In genomic region chr2:232632229-232632903, GRCh38 we compare ENCODE assay signal across 9 cellular contexts. TPM values are rescaled to one million over a fixed set of nuclear protein-coding genes. Genes with fewer than 3 reads are reported as not detected.
DNase-seq lines count a peak whose midpoint lies in the region; ATAC-seq and TF ChIP-seq lines count a peak whose summit lies in the region.
"Had no signal": no experiment of that assay in that cellular context is flagged by ENCODE, and none has a peak within 500 bp of the region (broad histone marks: within the 10 kb centered on the region; RNA-seq: fewer than 3 reads in every experiment).

No MANE protein-coding gene starts in this region.

- no peak overlapping the region for H2BK120ac ChIP-seq in mesendoderm (ENCODE audit: low read depth, low read length)

- no peak for TF ChIP-seq EP300 in transverse colon (IDR thresholded peaks at IDR 0.05; ENCODE audit: low read depth)

- H3K36me3 Mint-ChIP-seq in activated naive CD8-positive, alpha-beta T cell = no peaks in the 10 kb centered on the region
- H3K36me3 Mint-ChIP-seq in activated naive CD8-positive, alpha-beta T cell treated with anti-CD3 and anti-CD28 coated beads, Interleukin-2, amount 50 U/mL, for 24 hours (ENCODE audit: low read depth) = no peaks in the 10 kb centered on the region

- whole genome bisulfite sequencing in mesendoderm (ENCODE audit: extremely low coverage, insufficient coverage, low lambda C conversion rate) = no CpG with 5 or more reads among the region's 19 CpGs
- 37 to 43% methylated on average over 9 to 19 of the region's 19 CpGs for WGBS in transverse colon (ENCODE audit: low coverage in 1 of 2), 2 donors

- peak overlapping the region; percentile 60 for H3K4me3 ChIP-seq in brain microvascular endothelial cell (ENCODE audit: low read depth, low read length)
- no peak overlapping the region for H3K4me3 ChIP-seq in mesendoderm (ENCODE audit: low read length)
- H3K4me3 ChIP-seq in transverse colon = peak overlapping the region; percentile 17 to 52 (median 38)

- no peak overlapping the region for H3K56ac ChIP-seq in mesendoderm (ENCODE audit: low read length)

- H3K9me3 ChIP-seq in transverse colon = no peaks in the 10 kb centered on the region

- H2AK5ac ChIP-seq in mesendoderm (ENCODE audit: low read length) = no peak overlapping the region

- H4K5ac ChIP-seq in mesendoderm (ENCODE audit: low read length) = no peak overlapping the region

- no peak overlapping the region for H3K27ac ChIP-seq in brain microvascular endothelial cell
- no peak overlapping the region for H3K27ac ChIP-seq in mesendoderm (ENCODE audit: low read depth, low read length)
- H3K27ac ChIP-seq in transverse colon = peak overlapping the region; percentile 45 to 80 (median 62)

- H3K36me3 ChIP-seq in brain microvascular endothelial cell (replicated peaks) (no peaks in the 10 kb centered on the region), mesendoderm (ENCODE audit: control insufficient read depth, insufficient read depth, low read length) (no peaks in the 10 kb centered on the region), transverse colon (no peaks in the 10 kb centered on the region)

- H3K23ac ChIP-seq in mesendoderm (ENCODE audit: low read length) = no peak overlapping the region

- H3K4me1 Mint-ChIP-seq in activated naive CD8-positive, alpha-beta T cell (ENCODE audit: low read depth) = peaks cover 15% of the 10 kb centered on the region
- H3K4me1 Mint-ChIP-seq in activated naive CD8-positive, alpha-beta T cell treated with anti-CD3 and anti-CD28 coated beads, Interleukin-2, amount 50 U/mL, for 24 hours = peaks cover 3% of the 10 kb centered on the region

- in situ Hi-C loops in brain microvascular endothelial cell (cut with HindIII; ENCODE audit: low pct_ligation_motif_present, low sequenced_read_pairs) = no loop called here
- in situ Hi-C loops in transverse colon (cut with MboI; ENCODE audit: low pct_ligation_motif_present in 1 of 4, low pct_unique_long_range_greater_than_20kb in 1 of 4, low sequenced_read_pairs in 3 of 4) = no loop called here

- H3K27ac Mint-ChIP-seq in activated naive CD8-positive, alpha-beta T cell = no peak overlapping the region
- H3K27ac Mint-ChIP-seq in activated naive CD8-positive, alpha-beta T cell treated with anti-CD3 and anti-CD28 coated beads, Interleukin-2, amount 50 U/mL, for 24 hours = no peak overlapping the region

- intact Hi-C loops in transverse colon (cut with DNase I; ENCODE audit: low total_unique reads) = no loop called here

- TF ChIP-seq CTCF in brain microvascular endothelial cell (IDR thresholded peaks at IDR 0.05; ENCODE audit: low read depth, low read length, missing control alignments) = no peak
- no peak for TF ChIP-seq CTCF in transverse colon (IDR thresholded peaks at IDR 0.05)

- peak overlapping the region; percentile 52 for H3K4me3 Mint-ChIP-seq in activated naive CD8-positive, alpha-beta T cell
- H3K4me3 Mint-ChIP-seq in activated naive CD8-positive, alpha-beta T cell treated with anti-CD3 and anti-CD28 coated beads, Interleukin-2, amount 50 U/mL, for 24 hours = no peak overlapping the region

- H3K4ac ChIP-seq in mesendoderm (ENCODE audit: low read depth, low read length) = no peak overlapping the region

- peak overlapping the region; percentile 47 for H3K9ac ChIP-seq in mesendoderm (ENCODE audit: low read length)

- no peaks in the 10 kb centered on the region for H3K79me2 ChIP-seq in mesendoderm (ENCODE audit: control insufficient read depth, insufficient read depth, low read length)

- no peak for DNase-seq in activated naive CD8-positive, alpha-beta T cell treated with anti-CD3 and anti-CD28 coated beads, Interleukin-2, amount 50 U/mL, for 24 hours
- DNase-seq in brain microvascular endothelial cell (no peak), mesendoderm (peak; percentile 19), transverse colon (no peak), GF-D8 (lab: John Stamatoyannopoulos, UW) (no peak), DMS 273 treated with DMSO at 0.1 percent for 48 hours (lab: John Stamatoyannopoulos, UW) (no peak)
- DNase-seq: stimulated activated CD4-positive, alpha-beta T cell treated with anti-CD3 and anti-CD28 coated beads, Interleukin-2, amount 100 ng/mL, for 48 hours had no signal

- ATAC-seq in activated naive CD8-positive, alpha-beta T cell treated with anti-CD3 and anti-CD28 coated beads, Interleukin-2, amount 50 U/mL, for 24 hours = no peak
- ATAC-seq in GM19023 (IDR thresholded peaks at IDR 0.05; ENCODE audit: unreplicated experiment) = no peak

- no peaks in the 10 kb centered on the region for H3K4me1 ChIP-seq in mesendoderm (ENCODE audit: control insufficient read depth, low read depth, low read length)
- H3K4me1 ChIP-seq in transverse colon = peaks cover 3 to 24% (median 17%) of the 10 kb centered on the region in 4 donors

- H3K4me2 ChIP-seq in mesendoderm (ENCODE audit: low read length) = peak overlapping the region; percentile 19

- H3K27me3 ChIP-seq in brain microvascular endothelial cell (replicated peaks) (peaks cover 14% of the 10 kb centered on the region), mesendoderm (ENCODE audit: insufficient read depth, low read length, poor library complexity) (peaks cover 10% of the 10 kb centered on the region), transverse colon (peaks cover 83% of the 10 kb centered on the region)

- H2BK5ac ChIP-seq in mesendoderm (ENCODE audit: low read length) = no peak overlapping the region

- H3K18ac ChIP-seq in mesendoderm (ENCODE audit: low read length) = no peak overlapping the region

- TF ChIP-seq POLR2A in transverse colon (IDR thresholded peaks at IDR 0.05) = no peak

- H2BK15ac ChIP-seq in mesendoderm (replicated peaks; ENCODE audit: low read depth) = no peak overlapping the region

- no peak overlapping the region for H4K8ac ChIP-seq in mesendoderm (ENCODE audit: low read depth, low read length)

- no peaks in the 10 kb centered on the region for H3K79me1 ChIP-seq in mesendoderm (ENCODE audit: low read length)

- H3K27me3 Mint-ChIP-seq in activated naive CD8-positive, alpha-beta T cell = peaks cover 20% of the 10 kb centered on the region
- H3K27me3 Mint-ChIP-seq in activated naive CD8-positive, alpha-beta T cell treated with anti-CD3 and anti-CD28 coated beads, Interleukin-2, amount 50 U/mL, for 24 hours = peaks cover 50% of the 10 kb centered on the region

- no peaks in the 10 kb centered on the region for H3K9me3 Mint-ChIP-seq in activated naive CD8-positive, alpha-beta T cell (ENCODE audit: low read depth)
- no peaks in the 10 kb centered on the region for H3K9me3 Mint-ChIP-seq in activated naive CD8-positive, alpha-beta T cell treated with anti-CD3 and anti-CD28 coated beads, Interleukin-2, amount 50 U/mL, for 24 hours

RNA-seq across cellular contexts. Expression of gene EFHD1, which starts 1.0 kb away (rescaled TPM):
- 3.3 TPM for polyA plus RNA-seq in mesendoderm (2013, experiment 1 of 2)
- polyA plus RNA-seq in mesendoderm (2013, experiment 2 of 2) = 3.3 TPM
- total RNA-seq in transverse colon = 1 to 10 TPM in 3 of 4 donors, not detected in 1; 1.6 to 6.1 (median 3.7) TPM

Comparison
In these comparisons a context has a peak if more than half of its experiments do, and no peak if none do; other contexts are left out.
1. H3K27ac ChIP-seq: peak in transverse colon (4 of 4); none in brain microvascular endothelial cell (single experiment) and mesendoderm (single experiment).